ENCODE assay signal across 18 cellular contexts in genomic region chr15:73969151-73969759, GRCh38.
"Had no signal": no experiment of that assay in that cellular context is flagged by ENCODE, and none has a peak within 500 bp of the region (broad histone marks: within the 10 kb centered on the region; RNA-seq: fewer than 3 reads in every experiment).

No MANE protein-coding gene starts in this region.

- H3K9me3 ChIP-seq: gastroesophageal sphincter, heart right ventricle, mucosa of descending colon, tibial artery, vagina had no signal

- H3K4me3 Mint-ChIP-seq: activated CD4-positive, alpha-beta memory T cell treated with anti-CD3 and anti-CD28 coated beads for 36 hours; activated CD8-positive, alpha-beta memory T cell treated with anti-CD3 and anti-CD28 coated beads, Interleukin-2, amount 10 ng/mL, durations not matched to agents 7 days and 5 days; activated naive CD4-positive, alpha-beta T cell treated with anti-CD3 and anti-CD28 coated beads for 36 hours; activated naive CD8-positive, alpha-beta T cell treated with anti-CD3 and anti-CD28 coated beads, Interleukin-2, amount 50 U/mL, for 24 hours; endodermal cell; stimulated activated naive B cell treated with anti-CD40 and anti-IgM and Interleukin-4, amounts not matched to agents 10 μg/mL and 1 μg/mL and 100 μg/mL, for 72 hours had no signal

- H3K27me3 ChIP-seq: gastroesophageal sphincter, tibial artery, vagina had no signal

- ATAC-seq: activated CD8-positive, alpha-beta memory T cell treated with anti-CD3 and anti-CD28 coated beads, Interleukin-2, amount 10 ng/mL, durations not matched to agents 7 days and 5 days; activated naive CD8-positive, alpha-beta T cell treated with anti-CD3 and anti-CD28 coated beads, Interleukin-2, amount 50 U/mL, for 24 hours; gastroesophageal sphincter; heart right ventricle; mucosa of descending colon; naive thymus-derived CD4-positive, alpha-beta T cell; stimulated activated naive B cell treated with anti-CD40 and anti-IgM and Interleukin-4, amounts not matched to agents 10 μg/mL and 1 μg/mL and 100 μg/mL, for 72 hours had no signal

- H3K36me3 Mint-ChIP-seq: activated CD8-positive, alpha-beta memory T cell treated with anti-CD3 and anti-CD28 coated beads, Interleukin-2, amount 10 ng/mL, durations not matched to agents 7 days and 5 days; stimulated activated naive B cell treated with anti-CD40 and anti-IgM and Interleukin-4, amounts not matched to agents 10 μg/mL and 1 μg/mL and 100 μg/mL, for 72 hours had no signal

- H3K4me1 ChIP-seq: parathyroid adenoma had no signal

- H3K9ac ChIP-seq: parathyroid adenoma had no signal

- H3K36me3 ChIP-seq: gastroesophageal sphincter, heart right ventricle, tibial artery, vagina had no signal

- DNase-seq: activated CD4-positive, alpha-beta memory T cell treated with anti-CD3 and anti-CD28 coated beads for 36 hours; activated CD4-positive, CD25-positive, alpha-beta regulatory T cell treated with anti-CD3 and anti-CD28 coated beads, Interleukin-2, amount 50 U/mL, for 72 hours; activated CD8-positive, alpha-beta memory T cell treated with anti-CD3 and anti-CD28 coated beads, Interleukin-2, amount 10 ng/mL, durations not matched to agents 7 days and 5 days; activated naive CD4-positive, alpha-beta T cell treated with anti-CD3 and anti-CD28 coated beads for 36 hours; activated naive CD8-positive, alpha-beta T cell treated with anti-CD3 and anti-CD28 coated beads, Interleukin-2, amount 50 U/mL, for 24 hours; cerebellar nuclear complex; dermis blood vessel endothelial cell; endodermal cell; heart right ventricle; mucosa of descending colon; naive thymus-derived CD4-positive, alpha-beta T cell; stimulated activated CD4-positive, alpha-beta T cell treated with anti-CD3 and anti-CD28 coated beads, Interleukin-15, amount 100 ng/mL, for 24 hours; stimulated activated CD4-positive, alpha-beta T cell treated with anti-CD3 and anti-CD28 coated beads, Interleukin-4, amount 100 ng/mL, for 1 hour; stimulated activated naive B cell treated with anti-CD40 and anti-IgM and Interleukin-4, amounts not matched to agents 10 μg/mL and 1 μg/mL and 100 μg/mL, for 72 hours had no signal

- H3K9me3 Mint-ChIP-seq: activated naive CD4-positive, alpha-beta T cell treated with anti-CD3 and anti-CD28 coated beads for 36 hours; stimulated activated naive B cell treated with anti-CD40 and anti-IgM and Interleukin-4, amounts not matched to agents 10 μg/mL and 1 μg/mL and 100 μg/mL, for 72 hours had no signal

- H3K27ac Mint-ChIP-seq: activated CD4-positive, alpha-beta memory T cell treated with anti-CD3 and anti-CD28 coated beads for 36 hours; activated CD8-positive, alpha-beta memory T cell treated with anti-CD3 and anti-CD28 coated beads, Interleukin-2, amount 10 ng/mL, durations not matched to agents 7 days and 5 days; activated naive CD4-positive, alpha-beta T cell treated with anti-CD3 and anti-CD28 coated beads for 36 hours; endodermal cell; stimulated activated naive B cell treated with anti-CD40 and anti-IgM and Interleukin-4, amounts not matched to agents 10 μg/mL and 1 μg/mL and 100 μg/mL, for 72 hours had no signal

- H3K27ac ChIP-seq: gastroesophageal sphincter, heart right ventricle, parathyroid adenoma, tibial artery, vagina had no signal

- H3K4me3 ChIP-seq: gastroesophageal sphincter, heart right ventricle, mucosa of descending colon, tibial artery, vagina had no signal
